ENCODE assay signal across 8 cellular contexts in the genomic region with DNA sequence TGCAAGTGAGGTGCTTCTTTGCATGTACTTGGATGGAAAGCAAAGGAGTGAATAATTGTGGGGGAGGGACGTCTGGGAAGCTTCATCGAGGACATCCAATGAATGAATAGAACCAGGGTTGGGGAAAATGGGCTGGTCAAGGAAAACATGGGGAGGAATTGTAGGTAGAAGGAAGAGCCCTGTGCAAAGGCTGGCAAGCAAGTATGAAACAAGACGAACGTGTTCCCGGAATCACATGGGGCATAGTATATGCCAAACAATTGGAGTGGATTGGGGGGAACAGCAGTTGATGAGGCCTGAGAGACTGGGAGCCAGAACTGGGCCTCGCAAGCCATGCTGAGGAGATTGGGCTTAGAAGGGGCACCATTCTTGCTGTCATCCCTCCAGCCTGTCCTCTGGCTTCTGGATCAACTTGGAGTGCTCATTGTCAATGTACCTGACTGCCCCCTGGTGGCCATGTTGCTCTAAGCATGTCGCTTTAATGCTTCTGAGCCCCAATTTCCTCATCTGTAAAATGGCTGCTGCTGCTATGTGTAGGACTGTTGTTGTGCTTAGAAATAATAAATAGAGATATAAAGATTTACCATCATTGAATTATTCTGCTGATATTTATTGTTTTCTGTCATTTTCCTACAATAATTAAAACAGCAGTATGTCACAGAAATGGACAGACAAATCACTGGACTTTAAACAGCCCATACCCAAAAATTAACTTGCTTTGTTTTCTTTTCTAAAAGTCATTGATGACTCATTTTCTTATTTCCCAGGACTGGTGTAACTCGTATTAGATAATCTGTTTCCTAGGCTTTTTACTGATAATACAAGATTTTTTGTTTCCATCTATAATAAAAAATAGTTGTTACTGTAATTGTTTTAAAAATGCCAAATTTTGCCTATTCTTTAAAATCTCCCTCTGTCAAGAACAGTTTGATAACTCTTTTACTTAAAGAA.
DNase-seq lines count a peak whose midpoint lies in the region; ATAC-seq and TF ChIP-seq lines count a peak whose summit lies in the region.

No MANE protein-coding gene starts in this region.

- peaks cover 18% of the 10 kb centered on the region for H3K4me1 ChIP-seq in A673 (ENCODE audit: insufficient read depth, low read length, poor library complexity, severe bottlenecking)
- no peaks in the 10 kb centered on the region for H3K4me1 ChIP-seq in right cardiac atrium (ENCODE audit: control insufficient read depth, insufficient read depth, low read length)

- H3K27me3 ChIP-seq in A673 (replicated peaks; ENCODE audit: insufficient read depth, low read depth, low read length, poor library complexity) (no peaks in the 10 kb centered on the region), right cardiac atrium (ENCODE audit: control insufficient read depth, insufficient read depth) (no peaks in the 10 kb centered on the region)

- DNase-seq in A673 (ENCODE audit: low spot score) (peak; percentile 87), MV-4-11 (lab: John Stamatoyannopoulos, UW) (peak; percentile 60), SW480 (ENCODE audit: low spot score) (peak; percentile 62), right cardiac atrium (peak; percentile 74 to 87 (median 76))
- DNase-seq in activated naive CD8-positive, alpha-beta T cell treated with anti-CD3 and anti-CD28 coated beads, Interleukin-2, amount 50 U/mL, for 16 hours (ENCODE audit: low read depth, low spot score), result peak; percentile 31
- DNase-seq in stimulated activated CD4-positive, alpha-beta T cell treated with anti-CD3 and anti-CD28 coated beads, Interleukin-12 subunit alpha, Interleukin-12 subunit beta, amount 100 ng/mL, for 24 hours (ENCODE audit: low read depth in 2 of 2), result peak; percentile 12 to 73

- TSS peak; percentile 78 for BruUV-seq in A673 (replicated peaks; lab: Mats Ljungman, UMichigan)

- POLR2A ChIA-PET in A673 (lab: Charles Lee; ENCODE audit: low non-redundant PET), result no interaction called here

- H3K27ac ChIP-seq in A673 (ENCODE audit: low read depth, low read length, poor library complexity, severe bottlenecking), result peak overlapping the region; percentile 59
- no peak overlapping the region for H3K27ac ChIP-seq in right cardiac atrium (ENCODE audit: low read length)

- H3K9me3 ChIP-seq in A673 (ENCODE audit: low read depth, low read length, poor library complexity, severe bottlenecking) (no peaks in the 10 kb centered on the region), right cardiac atrium (ENCODE audit: control insufficient read depth, low read length) (no peaks in the 10 kb centered on the region)

- CTCF ChIA-PET in A673 (lab: Charles Lee), result no interaction called here

- intact Hi-C loops in A673 (cut with micrococcal nuclease; ENCODE audit: unreplicated experiment), result loop anchor here (5.0 kb wide), 1 partner anchor 76 kb away; no protein-coding TSS in a partner anchor
- intact Hi-C loops in right cardiac atrium (cut with DNase I), result loop anchor here in 2 of 4 donors (5.0 to 10.0 kb wide), 2 partner anchors 74 to 76 kb away; no protein-coding TSS in a partner anchor

- H3K36me3 ChIP-seq in A673 (ENCODE audit: insufficient read depth, low read length, poor library complexity, severe bottlenecking), result no peaks in the 10 kb centered on the region

- TF ChIP-seq CTCF in A673 (conservative IDR thresholded peaks at IDR 0.05; ENCODE audit: low read depth, low read length), result peak; percentile 84

- ATAC-seq in GM18858 (IDR thresholded peaks at IDR 0.05; ENCODE audit: unreplicated experiment) (peak; percentile 53), right cardiac atrium (peak; percentile 51 to 74), HG03175 (IDR thresholded peaks at IDR 0.05; ENCODE audit: unreplicated experiment) (no peak)

- H3K4me3 ChIP-seq in A673 (ENCODE audit: low read depth, low read length, poor library complexity, severe bottlenecking) (no peak overlapping the region), right cardiac atrium (ENCODE audit: low read length) (no peak overlapping the region)

- WGBS in right cardiac atrium, result 78% methylated on average over 8 of the region's 8 CpGs

Comparison
In these comparisons a context has a peak if more than half of its experiments do, and no peak if none do; other contexts are left out.
1. DNase-seq: peak in every context shown above with its lines; median percentile 87 in A673; 76 in right cardiac atrium; 62 in SW480; 60 in MV-4-11; 42 in stimulated activated CD4-positive, alpha-beta T cell treated with anti-CD3 and anti-CD28 coated beads, Interleukin-12 subunit alpha, Interleukin-12 subunit beta, amount 100 ng/mL, for 24 hours; 31 in activated naive CD8-positive, alpha-beta T cell treated with anti-CD3 and anti-CD28 coated beads, Interleukin-2, amount 50 U/mL, for 16 hours.